18 cellular contexts compared by ENCODE assay signal in genomic region chr1:204621391-204621790, GRCh38.
DNase-seq lines count a peak whose midpoint lies in the region; ATAC-seq, FAIRE-seq and TF ChIP-seq lines count a peak whose summit lies in the region.
"Had no signal": no experiment of that assay in that cellular context is flagged by ENCODE, and none has a peak within 500 bp of the region (broad histone marks: within the 10 kb centered on the region; RNA-seq: fewer than 3 reads in every experiment).

No MANE protein-coding gene starts in this region.

- H3K4me3 ChIP-seq in A549 (no peak overlapping the region), epithelial cell of esophagus (ENCODE audit: low read length) (no peak overlapping the region)
- H3K4me3 ChIP-seq: GM23338, SJSA1 had no signal

- CTCF ChIA-PET in A549 (lab: Yijun Ruan, JAX) = interaction anchor here (0.8 to 7.8 kb wide), 6 partner anchors 13 to 186 kb away, joined by 3 to 42 read pairs (median 8); no protein-coding TSS in a partner anchor

- no peak for TF ChIP-seq POLR2A in A549 (IDR thresholded peaks at IDR 0.05; ENCODE audit: low read length)

- ATAC-seq in A549 (no peak), GM19452 (IDR thresholded peaks at IDR 0.05; ENCODE audit: unreplicated experiment) (no peak), HG03342 (IDR thresholded peaks at IDR 0.05; ENCODE audit: unreplicated experiment) (no peak)
- ATAC-seq: GM23338 had no signal

- peaks cover 50% of the 10 kb centered on the region for H3K4me1 ChIP-seq in A549
- H3K4me1 ChIP-seq: SJSA1 had no signal

- TF ChIP-seq EP300 in A549 (IDR thresholded peaks at IDR 0.05) = no peak

- no peak overlapping the region for H3K27ac ChIP-seq in A549
- H3K27ac ChIP-seq: SJSA1 had no signal

- 29% methylated on average over 3 of the region's 3 CpGs for WGBS in A549 (ENCODE audit: missing lambda C conversion rate)

- DNase-seq in A549 (ENCODE audit: low read depth in 1 of 2, low spot score in 1 of 2) (peak in 1 of 2 experiments; percentile 16), HT1080 (ENCODE audit: low read depth) (peak; percentile 19), epithelial cell of esophagus (ENCODE audit: low read depth) (peak; percentile 57), medulla oblongata (ENCODE audit: extremely low spot score) (peak; percentile 17), NCI-H2107 (lab: John Stamatoyannopoulos, UW) (no peak), epidermal melanocyte (ENCODE audit: insufficient read length, low spot score) (no peak)
- DNase-seq: ACHN; AML-193; CD4-positive, CD25-positive, alpha-beta regulatory T cell; DMS53; IMR-90; Kasumi-1; NCI-H187; NCI-H446 treated with DMSO at 0.1 percent for 48 hours had no signal

- no peak for TF ChIP-seq RAD21 in A549 (conservative IDR thresholded peaks at IDR 0.05 in 1 of 2, IDR thresholded peaks at IDR 0.05 in 1 of 2)

- TF ChIP-seq CTCF in A549 (IDR thresholded peaks at IDR 0.05) (no peak), epithelial cell of esophagus (IDR thresholded peaks at IDR 0.05; ENCODE audit: insufficient read depth, low read depth, low read length, missing control alignments) (no peak)

- no peak overlapping the region for H3K4me2 ChIP-seq in A549
- H3K4me2 ChIP-seq: GM23338 had no signal

- H3K9me3 ChIP-seq in A549 = no peaks in the 10 kb centered on the region
- H3K9me3 ChIP-seq: SJSA1 had no signal

- peak; percentile 7 for FAIRE-seq in A549 (lab: Jason Lieb, UNC)

- POLR2A ChIA-PET in A549 (lab: Yijun Ruan, JAX) = interaction anchor here (0.6 kb wide), 1 partner anchor 70 kb away, joined by 3 read pairs; no protein-coding TSS in a partner anchor

TF ChIP-seq in A549, 52 proteins besides CTCF, POLR2A, EP300 and RAD21:
- TF ChIP-seq EHMT2 (IDR thresholded peaks at IDR 0.05; ENCODE audit: low read depth) (no peak), BHLHE40 (IDR thresholded peaks at IDR 0.05; ENCODE audit: low read depth, low read length) (no peak), NPAS2 (CRISPR knock-in tag; IDR thresholded peaks at IDR 0.05; ENCODE audit: borderline replicate concordance) (no peak), CHD2 (IDR thresholded peaks at IDR 0.05; ENCODE audit: low read length, partially characterized antibody) (no peak), NFE2L2 (conservative IDR thresholded peaks at IDR 0.05; ENCODE audit: low read length) (no peak), REST (IDR thresholded peaks at IDR 0.05) (no peak), POLR2AphosphoS2 (conservative IDR thresholded peaks at IDR 0.05; ENCODE audit: low read length) (no peak), KDM5A (IDR thresholded peaks at IDR 0.05) (no peak), JUNB (IDR thresholded peaks at IDR 0.05) (no peak), MAZ (IDR thresholded peaks at IDR 0.05; ENCODE audit: borderline replicate concordance, low read depth, low read length) (no peak)

Comparison
In these comparisons a context has a peak if more than half of its experiments do, and no peak if none do; other contexts are left out.
1. DNase-seq: peak in HT1080 (single experiment), epithelial cell of esophagus (single experiment) and medulla oblongata (single experiment); none in NCI-H2107 (single experiment) and epidermal melanocyte (single experiment).